8 cellular contexts compared by ENCODE assay signal in genomic region chr14:55245657-55246268, GRCh38. TPM values are rescaled to one million over a fixed set of nuclear protein-coding genes. Genes with fewer than 3 reads are reported as not detected.
DNase-seq lines count a peak whose midpoint lies in the region; ATAC-seq, FAIRE-seq and TF ChIP-seq lines count a peak whose summit lies in the region.

No MANE protein-coding gene starts in this region.

- no peak overlapping the region for H3K4me3 Mint-ChIP-seq in activated CD4-positive, alpha-beta memory T cell treated with anti-CD3 and anti-CD28 coated beads, Interleukin-2, amount 10 ng/mL, durations not matched to agents 7 days and 5 days

- ATAC-seq in HepG2: peak; percentile 62
- no peak for ATAC-seq in HG03159 (IDR thresholded peaks at IDR 0.05; ENCODE audit: unreplicated experiment)

- no peaks in the 10 kb centered on the region for H3K4me1 Mint-ChIP-seq in activated CD4-positive, alpha-beta memory T cell treated with anti-CD3 and anti-CD28 coated beads, Interleukin-2, amount 10 ng/mL, durations not matched to agents 7 days and 5 days

- H3K27ac Mint-ChIP-seq in activated CD4-positive, alpha-beta memory T cell treated with anti-CD3 and anti-CD28 coated beads, Interleukin-2, amount 10 ng/mL, durations not matched to agents 7 days and 5 days: no peak overlapping the region

- FAIRE-seq in HTR-8/SVneo (lab: Jason Lieb, UNC): peak; percentile 94
- FAIRE-seq in HepG2 (lab: Jason Lieb, UNC): peak; percentile 75

- WGBS in HepG2 (ENCODE audit: low lambda C conversion rate): 0% methylated on average over 4 of the region's 4 CpGs

- DNase-seq in NCI-H2196 (lab: John Stamatoyannopoulos, UW; ENCODE audit: unreplicated experiment) (peak; percentile 9), NCI-H2196 treated with DMSO at 0.1 percent for 48 hours (lab: John Stamatoyannopoulos, UW; ENCODE audit: unreplicated experiment) (no peak), HTR-8/SVneo (ENCODE audit: insufficient read length, low spot score) (peak; percentile 50), adipocyte (ENCODE audit: low read depth) (peak; percentile 59), HepG2 (ENCODE audit: low spot score) (peak; percentile 25), ecto neural progenitor cell (ENCODE audit: low spot score) (no peak)
- no peak for DNase-seq in activated CD4-positive, alpha-beta memory T cell treated with anti-CD3 and anti-CD28 coated beads, Interleukin-2, amount 10 ng/mL, durations not matched to agents 7 days and 5 days

- TF ChIP-seq EP300 in HepG2 (IDR thresholded peaks at IDR 0.05; ENCODE audit: low read depth in 2 of 2, low read length in 2 of 2) (no peak), HepG2 (CRISPR knock-in tag; IDR thresholded peaks at IDR 0.05; ENCODE audit: borderline replicate concordance) (no peak)

- no TSS peak for BruUV-seq in HepG2 (replicated peaks; lab: Mats Ljungman, UMichigan)

- H3K9me3 ChIP-seq in adipocyte (ENCODE audit: control insufficient read depth, low read length): no peaks in the 10 kb centered on the region
- H3K9me3 ChIP-seq in HepG2 (ENCODE audit: low read length): no peaks in the 10 kb centered on the region

- peak; percentile 58 for TF ChIP-seq CTCF in HepG2 (CRISPR knock-in tag; IDR thresholded peaks at IDR 0.05)

- no peaks in the 10 kb centered on the region for H3K9me3 Mint-ChIP-seq in activated CD4-positive, alpha-beta memory T cell treated with anti-CD3 and anti-CD28 coated beads, Interleukin-2, amount 10 ng/mL, durations not matched to agents 7 days and 5 days

- intact Hi-C loops in HepG2 (cut with micrococcal nuclease; ENCODE audit: unreplicated experiment): loop anchor here (1.0 kb wide), 2 partner anchors 109 to 186 kb away; no protein-coding TSS in a partner anchor

- H3K27me3 Mint-ChIP-seq in activated CD4-positive, alpha-beta memory T cell treated with anti-CD3 and anti-CD28 coated beads, Interleukin-2, amount 10 ng/mL, durations not matched to agents 7 days and 5 days: peaks cover 25% of the 10 kb centered on the region

- H3K9ac ChIP-seq in adipocyte (ENCODE audit: low read length) (no peak overlapping the region), HepG2 (ENCODE audit: insufficient read depth, low read depth, low read length) (no peak overlapping the region)

- POLR2A ChIA-PET in HepG2 (lab: Yijun Ruan, JAX): no interaction called here
- POLR2A ChIA-PET in activated CD4-positive, alpha-beta memory T cell treated with anti-CD3 and anti-CD28 coated beads, Interleukin-2, amount 10 ng/mL, durations not matched to agents 7 days and 5 days (lab: Charles Lee): interaction anchor here (1.0 kb wide), 1 partner anchor 109 kb away, joined by 3 read pairs; no protein-coding TSS in a partner anchor

- H3K4me1 ChIP-seq in adipocyte (ENCODE audit: control insufficient read depth, insufficient read depth, low read length) (peaks cover 11% of the 10 kb centered on the region), HepG2 (ENCODE audit: insufficient read depth, low read length) (no peaks in the 10 kb centered on the region)

- H2AFZ ChIP-seq in HepG2 (ENCODE audit: low read length): no peak overlapping the region

- no peaks in the 10 kb centered on the region for H4K20me1 ChIP-seq in HepG2 (ENCODE audit: insufficient read depth, low read length)

- no peak for TF ChIP-seq POLR2A in HepG2 (IDR thresholded peaks at IDR 0.05; ENCODE audit: insufficient read depth in 1 of 2, low read depth in 2 of 2, low read length in 2 of 2)

- H3K36me3 Mint-ChIP-seq in activated CD4-positive, alpha-beta memory T cell treated with anti-CD3 and anti-CD28 coated beads, Interleukin-2, amount 10 ng/mL, durations not matched to agents 7 days and 5 days (ENCODE audit: low read depth): no peaks in the 10 kb centered on the region

- no peaks in the 10 kb centered on the region for H3K27me3 ChIP-seq in adipocyte (replicated peaks; ENCODE audit: control insufficient read depth, insufficient read depth, low read length)
- peaks cover 2 to 43% of the 10 kb centered on the region in 2 experiments; a peak in 3 of 5 replicates for H3K27me3 ChIP-seq in HepG2 (ENCODE audit: control insufficient read depth in 1 of 2, insufficient read depth in 2 of 2, low read length in 2 of 2)

- H3K4me3 ChIP-seq in adipocyte (ENCODE audit: low read length) (no peak overlapping the region), HepG2 (replicated peaks in 1 of 3; ENCODE audit: insufficient read depth in 1 of 3, low read depth in 2 of 3, low read length in 3 of 3) (no peak overlapping the region)

- CTCF ChIA-PET in HepG2 (lab: Yijun Ruan, JAX; ENCODE audit: low intra/inter-chr PET ratio, low total read pairs): interaction anchor here (1.5 to 2.3 kb wide), 3 partner anchors 25 to 184 kb away, joined by 5 to 8 read pairs (median 7); partner anchors contain the start of gene FBXO34
- CTCF ChIA-PET in activated CD4-positive, alpha-beta memory T cell treated with anti-CD3 and anti-CD28 coated beads, Interleukin-2, amount 10 ng/mL, durations not matched to agents 7 days and 5 days (lab: Charles Lee): interaction anchor here (0.6 to 1.9 kb wide), 18 partner anchors 8 to 183 kb away, joined by 3 to 8 read pairs (median 4); partner anchors contain the start of gene FBXO34

- H3K27ac ChIP-seq in HepG2 (ENCODE audit: extremely low read length, insufficient read depth, low read length): no peak overlapping the region

- H3K36me3 ChIP-seq in adipocyte (ENCODE audit: control insufficient read depth, insufficient read depth, low read length, severe bottlenecking) (no peaks in the 10 kb centered on the region), HepG2 (replicated peaks in 1 of 2; ENCODE audit: control insufficient read depth in 1 of 2, insufficient read depth in 2 of 2, low read length in 2 of 2) (no peaks in the 10 kb centered on the region)

- no peak overlapping the region for H3K4me2 ChIP-seq in HepG2 (ENCODE audit: low read depth, low read length)

- no peak for TF ChIP-seq RAD21 in HepG2 (CRISPR knock-in tag; IDR thresholded peaks at IDR 0.05)

- no peaks in the 10 kb centered on the region for H3K79me2 ChIP-seq in HepG2 (ENCODE audit: insufficient read depth, low read length)

- in situ Hi-C loops in HepG2 (cut with HindIII; ENCODE audit: extremely low pct_ligation_motif_present, low pct_unique_long_range_greater_than_20kb): no loop called here

RNA-seq across cellular contexts. Expression of gene FBXO34, which starts 25.5 kb away (rescaled TPM):
- 13.5 and 15.5 TPM in 2 replicates for total RNA-seq in HepG2 (2016; rRNA removed; fragmentation: Illumina TruSeq; extraction: Trizol)
- 4.1 and 4.6 TPM in 2 replicates for total RNA-seq in HepG2 (2016; cell fraction: cytosol; rRNA removed; fragmentation: Illumina TruSeq; extraction: Trizol; ENCODE audit: low read depth)
- total RNA-seq in HepG2 (2016; cell fraction: insoluble cytoplasmic fraction; rRNA removed; fragmentation: Illumina TruSeq; extraction: Trizol): 14.5 and 15.0 TPM in 2 replicates
- 9.3 and 11.9 TPM in 2 replicates for total RNA-seq in HepG2 (2016; cell fraction: membrane; rRNA removed; fragmentation: Illumina TruSeq; extraction: Trizol)
- 15.3 and 15.4 TPM in 2 replicates for total RNA-seq in HepG2 (2016; cell fraction: nucleus; rRNA removed; fragmentation: Illumina TruSeq; extraction: Trizol)
- 8.8 and 9.1 TPM in 2 replicates for polyA plus RNA-seq in HepG2 (2011; rRNA removed)
- 6.9 and 8.0 TPM in 2 replicates for polyA plus RNA-seq in HepG2 (2011; cell fraction: cytosol; rRNA removed)
- polyA plus RNA-seq in HepG2 (2011; cell fraction: nucleus; rRNA removed): 14.1 and 14.5 TPM in 2 replicates
- polyA plus RNA-seq in HepG2 (2012): 9.1 and 10.9 TPM in 2 replicates
- 2.1 and 2.3 TPM in 2 replicates for polyA plus RNA-seq in HepG2 (2016; cell fraction: cytosol; fragmentation: Illumina TruSeq; extraction: Trizol; ENCODE audit: low read depth)
- polyA plus RNA-seq in HepG2 (2016; cell fraction: insoluble cytoplasmic fraction; fragmentation: Illumina TruSeq; extraction: Trizol; ENCODE audit: low read depth): 11.8 and 12.3 TPM in 2 replicates
- polyA plus RNA-seq in HepG2 (2016; cell fraction: membrane; fragmentation: Illumina TruSeq; extraction: Trizol; ENCODE audit: low read depth): 3.6 and 3.8 TPM in 2 replicates
- 10.8 and 13.7 TPM in 2 replicates for polyA plus RNA-seq in HepG2 (2016; cell fraction: nucleus; fragmentation: Illumina TruSeq; extraction: Trizol; ENCODE audit: insufficient read depth, low read depth)
- 10.8 and 17.6 TPM in 2 replicates for polyA minus RNA-seq in HepG2 (2011; rRNA and poly(A)+ RNA removed; ENCODE audit: low replicate concordance)
- polyA minus RNA-seq in HepG2 (2011; cell fraction: cytosol; rRNA and poly(A)+ RNA removed): 7.3 and 7.5 TPM in 2 replicates
- polyA minus RNA-seq in HepG2 (2011; cell fraction: nucleus; rRNA and poly(A)+ RNA removed): 30.0 and 34.3 TPM in 2 replicates
- 10 to 100 TPM; 25.1 to 25.5 TPM for total RNA-seq in activated CD4-positive, alpha-beta memory T cell treated with anti-CD3 and anti-CD28 coated beads, Interleukin-2, amount 10 ng/mL, durations not matched to agents 7 days and 5 days

RNA-seq across cellular contexts. Expression of gene DLGAP5, which starts 54.4 kb away (rescaled TPM):
- 55.8 and 80.1 TPM in 2 replicates for total RNA-seq in HepG2 (2016; rRNA removed; fragmentation: Illumina TruSeq; extraction: Trizol)
- total RNA-seq in HepG2 (2016; cell fraction: cytosol; rRNA removed; fragmentation: Illumina TruSeq; extraction: Trizol; ENCODE audit: low read depth): 6.7 and 8.3 TPM in 2 replicates
- 58.3 and 80.7 TPM in 2 replicates for total RNA-seq in HepG2 (2016; cell fraction: insoluble cytoplasmic fraction; rRNA removed; fragmentation: Illumina TruSeq; extraction: Trizol)
- 16.7 and 20.1 TPM in 2 replicates for total RNA-seq in HepG2 (2016; cell fraction: membrane; rRNA removed; fragmentation: Illumina TruSeq; extraction: Trizol)
- total RNA-seq in HepG2 (2016; cell fraction: nucleus; rRNA removed; fragmentation: Illumina TruSeq; extraction: Trizol): 61.3 and 66.5 TPM in 2 replicates
- polyA plus RNA-seq in HepG2 (2011; rRNA removed): 4.4 and 7.7 TPM in 2 replicates
- polyA plus RNA-seq in HepG2 (2011; cell fraction: cytosol; rRNA removed): 2.3 and 2.7 TPM in 2 replicates
- 4.1 and 4.4 TPM in 2 replicates for polyA plus RNA-seq in HepG2 (2011; cell fraction: nucleus; rRNA removed)
- 5.2 and 15.0 TPM in 2 replicates for polyA plus RNA-seq in HepG2 (2012)
- 2.3 and 3.0 TPM in 2 replicates for polyA plus RNA-seq in HepG2 (2016; cell fraction: cytosol; fragmentation: Illumina TruSeq; extraction: Trizol; ENCODE audit: low read depth)
- 49.1 and 49.3 TPM in 2 replicates for polyA plus RNA-seq in HepG2 (2016; cell fraction: insoluble cytoplasmic fraction; fragmentation: Illumina TruSeq; extraction: Trizol; ENCODE audit: low read depth)
- polyA plus RNA-seq in HepG2 (2016; cell fraction: membrane; fragmentation: Illumina TruSeq; extraction: Trizol; ENCODE audit: low read depth): 6.1 and 7.6 TPM in 2 replicates
- 53.5 and 54.9 TPM in 2 replicates for polyA plus RNA-seq in HepG2 (2016; cell fraction: nucleus; fragmentation: Illumina TruSeq; extraction: Trizol; ENCODE audit: insufficient read depth, low read depth)
- polyA minus RNA-seq in HepG2 (2011; rRNA and poly(A)+ RNA removed; ENCODE audit: low replicate concordance): 1.9 and 10.0 TPM in 2 replicates
- polyA minus RNA-seq in HepG2 (2011; cell fraction: cytosol; rRNA and poly(A)+ RNA removed): 5.5 and 9.6 TPM in 2 replicates
- 20.6 and 24.6 TPM in 2 replicates for polyA minus RNA-seq in HepG2 (2011; cell fraction: nucleus; rRNA and poly(A)+ RNA removed)
- total RNA-seq in activated CD4-positive, alpha-beta memory T cell treated with anti-CD3 and anti-CD28 coated beads, Interleukin-2, amount 10 ng/mL, durations not matched to agents 7 days and 5 days: 10 to 100 TPM; 89.7 to 95.8 TPM

Comparison
In these comparisons a context has a peak if more than half of its experiments do, and no peak if none do; other contexts are left out.
1. DNase-seq: peak in NCI-H2196 (single experiment), HTR-8/SVneo (single experiment), adipocyte (single experiment) and HepG2 (single experiment); none in NCI-H2196 treated with DMSO at 0.1 percent for 48 hours (single experiment), ecto neural progenitor cell (single experiment) and activated CD4-positive, alpha-beta memory T cell treated with anti-CD3 and anti-CD28 coated beads, Interleukin-2, amount 10 ng/mL, durations not matched to agents 7 days and 5 days (single experiment).